ENCODE assay signal across 8 cellular contexts in genomic region chr6:16764188-16764950, GRCh38. TPM values are rescaled to one million over a fixed set of nuclear protein-coding genes. Genes with fewer than 3 reads are reported as not detected.
A peak's percentile ranks its signal among the peaks of the same experiment; 100 is the strongest.
DNase-seq lines count a peak whose midpoint lies in the region; ATAC-seq and TF ChIP-seq lines count a peak whose summit lies in the region.

No MANE protein-coding gene starts in this region.

- TF ChIP-seq POLR2A in uterus (IDR thresholded peaks at IDR 0.05): no peak

- H3K9me3 ChIP-seq in cardiac muscle cell (ENCODE audit: low read depth) (no peaks in the 10 kb centered on the region), uterus (no peaks in the 10 kb centered on the region)

- no peaks in the 10 kb centered on the region for H3K36me3 ChIP-seq in cardiac muscle cell
- H3K36me3 ChIP-seq in uterus: no peaks in the 10 kb centered on the region

- no peak for ATAC-seq in Right ventricle myocardium superior (ENCODE audit: poor library complexity)

- H3K27ac ChIP-seq in cardiac muscle cell (no peak overlapping the region), RWPE1 (no peak overlapping the region), uterus (peak overlapping the region; percentile 98 to 100), substantia nigra (ENCODE audit: low read depth, low read length, poor library complexity, severe bottlenecking) (no peak overlapping the region)

- H3K27me3 ChIP-seq in cardiac muscle cell (no peaks in the 10 kb centered on the region), uterus (no peaks in the 10 kb centered on the region)

- CTCF ChIA-PET in RWPE1 (lab: Yijun Ruan, JAX): interaction anchor here (0.7 to 3.2 kb wide), 7 partner anchors 16 to 322 kb away, joined by 3 to 28 read pairs (median 5); no protein-coding TSS in a partner anchor

- DNase-seq in cardiac muscle cell (ENCODE audit: low read depth in 1 of 2, low spot score in 1 of 2): peak; percentile 53 to 76
- no peak for DNase-seq in Right ventricle myocardium superior
- DNase-seq in RWPE1 (ENCODE audit: low spot score): no peak
- DNase-seq in fibroblast of gingiva (ENCODE audit: low read depth): peak; percentile 48
- no peak for DNase-seq in uterus
- no peak for DNase-seq in stimulated activated CD4-positive, alpha-beta T cell treated with anti-CD3 and anti-CD28 coated beads, Interleukin-12 subunit alpha, Interleukin-12 subunit beta, amount 100 ng/mL, for 4 hours
- no peak for DNase-seq in GM19238 (ENCODE audit: insufficient read length, low spot score)
- DNase-seq in substantia nigra (lab: John Stamatoyannopoulos, UW): no peak

- POLR2A ChIA-PET in RWPE1 (lab: Yijun Ruan, JAX; ENCODE audit: low non-redundant PET): interaction anchor here (0.5 kb wide), 1 partner anchor 322 kb away, joined by 3 read pairs; no protein-coding TSS in a partner anchor

- intact Hi-C loops in Right ventricle myocardium superior (cut with DNase I) (loop anchor here (5.0 to 10.0 kb wide), 3 partner anchors 252 to 430 kb away; no protein-coding TSS in a partner anchor), uterus (cut with DNase I; ENCODE audit: low total_unique reads) (loop anchor here (5.0 to 10.0 kb wide), 2 partner anchors 250 to 427 kb away; no protein-coding TSS in a partner anchor)

- H3K4me3 ChIP-seq in cardiac muscle cell: no peak overlapping the region
- no peak overlapping the region for H3K4me3 ChIP-seq in uterus

- TF ChIP-seq CTCF in cardiac muscle cell (IDR thresholded peaks at IDR 0.05; ENCODE audit: low read depth, low read length) (peak; percentile 51), RWPE1 (conservative IDR thresholded peaks at IDR 0.05; ENCODE audit: low read depth) (peak; percentile 44), uterus (IDR thresholded peaks at IDR 0.05) (peak; percentile 25 to 50 (median 48))

- H3K4me1 ChIP-seq in cardiac muscle cell (ENCODE audit: low read depth) (peaks cover 25% of the 10 kb centered on the region), uterus (no peaks in the 10 kb centered on the region)

RNA-seq across cellular contexts. Expression of gene ATXN1, which starts 3.1 kb away (rescaled TPM):
- total RNA-seq in cardiac muscle cell (25.9 and 37.4 TPM in 2 replicates), Right ventricle myocardium superior (36.1 TPM), uterus (100 to 1,000 TPM in 1 of 4 donors, 10 to 100 TPM in 3; 21.0 to 102 (median 51.1) TPM)
- 15.1 and 20.9 TPM in 2 replicates for polyA plus RNA-seq in cardiac muscle cell

Comparison
In these comparisons a context has a peak if more than half of its experiments do, and no peak if none do; other contexts are left out.
1. DNase-seq: peak in cardiac muscle cell (2 of 2) and fibroblast of gingiva (single experiment); none in Right ventricle myocardium superior (single experiment), RWPE1 (single experiment), uterus (0 of 2), stimulated activated CD4-positive, alpha-beta T cell treated with anti-CD3 and anti-CD28 coated beads, Interleukin-12 subunit alpha, Interleukin-12 subunit beta, amount 100 ng/mL, for 4 hours (single experiment), GM19238 (single experiment) and substantia nigra (0 of 49).
2. H3K27ac ChIP-seq: peak in uterus (2 of 2); none in cardiac muscle cell (single experiment), RWPE1 (single experiment) and substantia nigra (single experiment).
3. Peak in every context shown above with its lines, with median percentiles within 50 percentile points of each other: CTCF ChIP-seq.